22 cellular contexts compared by ENCODE assay signal in the genomic region with DNA sequence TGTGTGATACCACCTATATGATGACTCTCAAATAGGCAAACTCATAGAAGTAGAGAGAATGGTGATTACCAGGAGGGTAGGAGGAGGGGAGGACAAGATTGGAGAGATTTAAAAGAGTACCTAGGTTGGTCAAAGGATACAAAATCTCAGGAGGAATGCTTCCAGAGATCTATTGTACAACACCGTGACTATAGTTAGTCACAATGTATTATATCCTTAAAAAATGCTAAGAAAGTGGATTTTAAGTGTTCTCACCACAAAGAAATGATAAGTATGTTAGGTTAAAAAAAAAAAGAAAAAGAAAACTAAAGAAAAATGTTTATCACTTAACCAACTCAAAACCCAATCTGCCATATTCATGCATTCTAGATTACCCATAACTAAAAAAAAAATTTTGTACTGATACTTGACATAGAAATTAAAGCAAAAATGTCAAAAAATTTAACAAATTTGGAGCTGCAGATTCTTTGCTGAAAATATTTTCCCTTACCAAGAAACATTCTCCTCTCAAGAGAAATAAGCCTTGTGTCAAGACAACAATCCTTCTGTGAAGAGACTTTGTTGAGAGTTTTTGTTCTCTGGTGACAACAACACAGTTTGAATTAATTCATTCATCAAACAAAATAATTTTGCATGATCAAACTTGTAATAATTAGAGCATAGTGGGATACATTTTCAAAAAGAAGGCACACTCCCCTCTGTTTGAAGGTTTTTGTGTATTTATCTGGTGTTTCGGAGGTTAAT.
"Had no signal": no experiment of that assay in that cellular context is flagged by ENCODE, and none has a peak within 500 bp of the region (broad histone marks: within the 10 kb centered on the region; RNA-seq: fewer than 3 reads in every experiment).

No MANE protein-coding gene starts in this region.

- H3K27ac ChIP-seq: foreskin keratinocyte, neutrophil, pancreas, skin epidermis, testis, vagina had no signal

- H3K27me3 ChIP-seq: foreskin keratinocyte, neutrophil, pancreas, testis, vagina had no signal

- H3K36me3 ChIP-seq: neutrophil, pancreas, vagina had no signal

- ATAC-seq: activated CD4-positive, alpha-beta T cell treated with anti-CD3 and anti-CD28 coated beads for 36 hours; activated T-cell treated with anti-CD3 and anti-CD28 coated beads, Interleukin-2, amount 50 U/mL, for 4 hours; foreskin keratinocyte; left ventricle myocardium superior; pancreas; right cardiac atrium; stimulated activated effector memory CD8-positive, alpha-beta T cell treated with anti-CD3 and anti-CD28 coated beads, Interleukin-12 subunit alpha, Interleukin-12 subunit beta, amount 100 ng/mL, for 72 hours; stimulated activated naive CD8-positive, alpha-beta T cell treated with anti-CD3 and anti-CD28 coated beads, Interleukin-15, amount 100 ng/mL, for 72 hours had no signal

- H3K4me3 ChIP-seq: pancreas, skin epidermis, testis, vagina had no signal

- H3K4me1 ChIP-seq: foreskin keratinocyte, pancreas, testis, vagina had no signal

- H3K9me3 ChIP-seq: neutrophil, pancreas, testis, vagina had no signal

- DNase-seq: activated B cell treated with CpG ODN at 0.5 μM for 24 hours; activated CD4-positive, alpha-beta T cell treated with anti-CD3 and anti-CD28 coated beads for 36 hours; activated CD4-positive, alpha-beta T cell treated with anti-CD3 and anti-CD28 coated beads, Interleukin-2, amount 50 U/mL, for 48 hours; activated CD8-positive, alpha-beta memory T cell treated with anti-CD3 and anti-CD28 coated beads, Interleukin-2, amount 50 U/mL, for 48 hours; activated naive CD4-positive, alpha-beta T cell; activated T-cell treated with anti-CD3 and anti-CD28 coated beads, Interleukin-2, amount 50 U/mL, for 4 hours; dermis blood vessel endothelial cell; effector memory CD4-positive, alpha-beta T cell; immature natural killer cell; kidney glomerular epithelial cell; left ventricle myocardium superior; pancreas; right cardiac atrium; stimulated activated CD4-positive, alpha-beta T cell treated with anti-CD3 and anti-CD28 coated beads, Interleukin-2, amount 100 ng/mL, for 24 hours; stimulated activated naive CD8-positive, alpha-beta T cell treated with anti-CD3 and anti-CD28 coated beads, Interleukin-15, amount 100 ng/mL, for 72 hours; T1000; testis had no signal
